Comparison of ENCODE assay signal across 8 cellular contexts in the genomic region with DNA sequence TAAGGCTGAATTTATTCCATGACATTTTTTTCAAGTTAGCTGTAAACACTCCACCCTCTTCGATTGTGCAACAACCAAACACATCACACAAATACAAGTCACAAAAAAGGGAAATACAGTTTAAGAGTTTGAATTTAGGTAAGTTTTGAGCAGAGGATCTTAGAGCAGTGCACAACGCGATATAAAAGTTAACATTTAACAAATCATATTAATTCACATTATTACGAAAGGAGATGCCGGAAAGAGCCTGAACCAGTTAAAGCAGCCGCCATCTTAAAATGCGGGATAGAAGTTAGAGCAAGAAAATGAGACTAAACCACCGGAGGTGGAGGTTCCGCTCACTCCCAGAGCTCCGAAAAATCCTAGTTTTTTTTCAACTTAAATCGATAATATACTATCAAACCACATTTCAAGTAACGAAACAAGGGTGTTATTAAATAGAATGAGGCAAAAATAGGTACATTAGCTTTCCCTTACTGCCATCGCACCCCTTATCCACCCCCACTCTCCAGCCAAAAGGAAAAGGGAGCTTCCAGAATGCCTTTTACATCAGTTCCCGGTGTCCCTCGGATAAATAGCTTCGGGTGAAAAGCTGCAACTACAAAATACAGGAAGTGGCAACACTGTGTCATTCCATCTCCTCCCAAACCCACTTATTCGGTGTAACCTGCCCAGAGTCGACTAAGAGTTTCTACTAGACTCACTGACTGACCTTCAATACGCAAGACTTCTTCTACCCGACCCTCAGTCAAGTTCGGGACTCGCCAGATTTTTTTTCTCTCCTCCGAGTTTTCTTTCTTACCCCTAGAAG. TPM values are rescaled to one million over a fixed set of nuclear protein-coding genes. Genes with fewer than 3 reads are reported as not detected.
DNase-seq lines count a peak whose midpoint lies in the region; ATAC-seq and TF ChIP-seq lines count a peak whose summit lies in the region.

No MANE protein-coding gene starts in this region.

- no peak overlapping the region for H4K12ac ChIP-seq in trophoblast cell (ENCODE audit: low read depth, low read length)

- H2BK5ac ChIP-seq in trophoblast cell (ENCODE audit: low read depth, low read length, poor library complexity): peak overlapping the region; percentile 87

- peak overlapping the region; percentile 83 for H4K8ac ChIP-seq in trophoblast cell (ENCODE audit: low read depth, low read length)

- WGBS in gastroesophageal sphincter (ENCODE audit: low coverage in 1 of 2), 2 donors: 0 to 1% methylated on average over 20 to 23 of the region's 23 CpGs
- no CpG with 5 or more reads among the region's 23 CpGs for WGBS in trophoblast cell (ENCODE audit: extremely low coverage, insufficient coverage, insufficient read length)

- H4K91ac ChIP-seq in trophoblast cell (ENCODE audit: low read depth, low read length): peak overlapping the region; percentile 19

- peak overlapping the region; percentile 99 for H3K27ac ChIP-seq in gastroesophageal sphincter
- peak overlapping the region; percentile 99 for H3K27ac ChIP-seq in trophoblast cell (ENCODE audit: low read depth, low read length)

- no peak for TF ChIP-seq EP300 in gastroesophageal sphincter (IDR thresholded peaks at IDR 0.05)

- H3K9me3 Mint-ChIP-seq in activated T-helper 1 cell treated with anti-CD3 and anti-CD28 coated beads, Interleukin-12 subunit alpha, Interleukin-12 subunit beta, Interleukin-2, Interleukin-4 antibody, amounts not matched to agents 30 ng/mL and 10 ng/mL and 1 ng/mL, durations not matched to agents 14 hours and 24 hours and 36 hours: no peaks in the 10 kb centered on the region

- H3K9me3 ChIP-seq in gastroesophageal sphincter: no peaks in the 10 kb centered on the region
- no peaks in the 10 kb centered on the region for H3K9me3 ChIP-seq in trophoblast cell (ENCODE audit: insufficient read depth, low read depth, low read length)

- peak in 1 of 2 donors; percentile 13 for TF ChIP-seq POLR2A in gastroesophageal sphincter (IDR thresholded peaks at IDR 0.05)

- peaks cover 25% of the 10 kb centered on the region for H3K79me1 ChIP-seq in trophoblast cell (ENCODE audit: low read length)

- H3K36me3 Mint-ChIP-seq in activated T-helper 1 cell treated with anti-CD3 and anti-CD28 coated beads, Interleukin-12 subunit alpha, Interleukin-12 subunit beta, Interleukin-2, Interleukin-4 antibody, amounts not matched to agents 30 ng/mL and 10 ng/mL and 1 ng/mL, durations not matched to agents 14 hours and 24 hours and 36 hours (ENCODE audit: low read depth): peaks cover 22% of the 10 kb centered on the region

- no peak overlapping the region for H3K23ac ChIP-seq in trophoblast cell (ENCODE audit: low read length)

- peak overlapping the region; percentile 100 for H3K9ac ChIP-seq in trophoblast cell (ENCODE audit: low read length)

- H2BK12ac ChIP-seq in trophoblast cell (ENCODE audit: low read length): no peak overlapping the region

- peaks cover 25 to 53% (median 32%) of the 10 kb centered on the region in 3 donors for H3K4me1 ChIP-seq in gastroesophageal sphincter
- peaks cover 0 to 4% of the 10 kb centered on the region in 2 experiments for H3K4me1 ChIP-seq in trophoblast cell (ENCODE audit: control insufficient read depth in 1 of 2, insufficient read depth in 2 of 2, low read length in 2 of 2)

- H2BK120ac ChIP-seq in trophoblast cell (ENCODE audit: insufficient read depth, low read length, poor library complexity): no peak overlapping the region

- H3K27me3 ChIP-seq in gastroesophageal sphincter (no peaks in the 10 kb centered on the region), trophoblast cell (ENCODE audit: insufficient read depth, low read length) (no peaks in the 10 kb centered on the region)

- DNase-seq in AG10803 (ENCODE audit: low read depth) (peak; percentile 78), NCI-H69 (lab: John Stamatoyannopoulos, UW) (peak; percentile 64), trophoblast cell (peak; percentile 62 to 83)
- peak; percentile 17 for DNase-seq in activated T-helper 1 cell treated with anti-CD3 and anti-CD28 coated beads, Interleukin-12 subunit alpha, Interleukin-12 subunit beta, Interleukin-2, Interleukin-4 antibody, amounts not matched to agents 30 ng/mL and 10 ng/mL and 1 ng/mL, durations not matched to agents 14 hours and 24 hours and 36 hours (ENCODE audit: low spot score)

- H3K36me3 ChIP-seq in gastroesophageal sphincter: no peaks in the 10 kb centered on the region
- no peaks in the 10 kb centered on the region for H3K36me3 ChIP-seq in trophoblast cell (ENCODE audit: control insufficient read depth in 1 of 2, insufficient read depth in 2 of 2, low read length in 2 of 2)

- no peak overlapping the region for H2AFZ ChIP-seq in trophoblast cell (ENCODE audit: insufficient read depth, low read length, poor library complexity)

- peak overlapping the region; percentile 51 for H3K18ac ChIP-seq in trophoblast cell (ENCODE audit: low read length)

- peak overlapping the region; percentile 46 for H3K4me2 ChIP-seq in trophoblast cell (ENCODE audit: low read length)

- H3K4me3 Mint-ChIP-seq in activated T-helper 1 cell treated with anti-CD3 and anti-CD28 coated beads, Interleukin-12 subunit alpha, Interleukin-12 subunit beta, Interleukin-2, Interleukin-4 antibody, amounts not matched to agents 30 ng/mL and 10 ng/mL and 1 ng/mL, durations not matched to agents 14 hours and 24 hours and 36 hours: no peak overlapping the region

- H3K27me3 Mint-ChIP-seq in activated T-helper 1 cell treated with anti-CD3 and anti-CD28 coated beads, Interleukin-12 subunit alpha, Interleukin-12 subunit beta, Interleukin-2, Interleukin-4 antibody, amounts not matched to agents 30 ng/mL and 10 ng/mL and 1 ng/mL, durations not matched to agents 14 hours and 24 hours and 36 hours (ENCODE audit: insufficient read depth): no peaks in the 10 kb centered on the region

- H3K4me1 Mint-ChIP-seq in activated T-helper 1 cell treated with anti-CD3 and anti-CD28 coated beads, Interleukin-12 subunit alpha, Interleukin-12 subunit beta, Interleukin-2, Interleukin-4 antibody, amounts not matched to agents 30 ng/mL and 10 ng/mL and 1 ng/mL, durations not matched to agents 14 hours and 24 hours and 36 hours (ENCODE audit: low read depth): peaks cover 50% of the 10 kb centered on the region

- H2AK5ac ChIP-seq in trophoblast cell (ENCODE audit: low read length): peak overlapping the region; percentile 9

- ATAC-seq in gastroesophageal sphincter: no peak
- no peak for ATAC-seq in GM19324 (IDR thresholded peaks at IDR 0.05; ENCODE audit: low FRiP score, unreplicated experiment)
- ATAC-seq in GM18517 (IDR thresholded peaks at IDR 0.05; ENCODE audit: unreplicated experiment): no peak

- H3K4me3 ChIP-seq in AG10803 (ENCODE audit: low read length): peak overlapping the region; percentile 91
- peak overlapping the region; percentile 100 for H3K4me3 ChIP-seq in GM08714 (ENCODE audit: low read length)
- peak overlapping the region; percentile 81 to 83 for H3K4me3 ChIP-seq in gastroesophageal sphincter
- H3K4me3 ChIP-seq in trophoblast cell (ENCODE audit: low read depth, low read length): peak overlapping the region; percentile 92

- intact Hi-C loops in activated T-helper 1 cell treated with anti-CD3 and anti-CD28 coated beads, Interleukin-12 subunit alpha, Interleukin-12 subunit beta, Interleukin-2, Interleukin-4 antibody, amounts not matched to agents 30 ng/mL and 10 ng/mL and 1 ng/mL, durations not matched to agents 14 hours and 24 hours and 36 hours (cut with micrococcal nuclease): loop anchor here (1.0 to 5.0 kb wide), 10 partner anchors 8 to 1478 kb away; a partner anchor contains a TSS

- peak overlapping the region; percentile 39 for H3K14ac ChIP-seq in trophoblast cell (ENCODE audit: low read length)

- H3K27ac Mint-ChIP-seq in activated T-helper 1 cell treated with anti-CD3 and anti-CD28 coated beads, Interleukin-12 subunit alpha, Interleukin-12 subunit beta, Interleukin-2, Interleukin-4 antibody, amounts not matched to agents 30 ng/mL and 10 ng/mL and 1 ng/mL, durations not matched to agents 14 hours and 24 hours and 36 hours: no peak overlapping the region

- peaks cover 20% of the 10 kb centered on the region for H3K79me2 ChIP-seq in trophoblast cell (ENCODE audit: control insufficient read depth, insufficient read depth, low read length, poor library complexity)

- H3K4ac ChIP-seq in trophoblast cell (ENCODE audit: low read depth, low read length): peak overlapping the region; percentile 93

- no peak for TF ChIP-seq CTCF in AG10803 (conservative IDR thresholded peaks at IDR 0.05; ENCODE audit: low read length)
- peak in 1 of 4 experiments; percentile 3 for TF ChIP-seq CTCF in gastroesophageal sphincter (IDR thresholded peaks at IDR 0.05)

RNA-seq across cellular contexts. Expression of a gene that starts 1.9 kb away (rescaled TPM):
- total RNA-seq in activated T-helper 1 cell treated with anti-CD3 and anti-CD28 coated beads, Interleukin-12 subunit alpha, Interleukin-12 subunit beta, Interleukin-2, Interleukin-4 antibody, amounts not matched to agents 30 ng/mL and 10 ng/mL and 1 ng/mL, durations not matched to agents 14 hours and 24 hours and 36 hours: 480 and 507 TPM in 2 replicates
- 100 to 1,000 TPM; 345 to 432 (median 402) TPM for total RNA-seq in gastroesophageal sphincter
- polyA plus RNA-seq in trophoblast cell (2013): 864 and 871 TPM in 2 replicates

RNA-seq across cellular contexts. Expression of a gene that starts 43.3 kb away (rescaled TPM):
- 41.2 and 50.7 TPM in 2 replicates for total RNA-seq in activated T-helper 1 cell treated with anti-CD3 and anti-CD28 coated beads, Interleukin-12 subunit alpha, Interleukin-12 subunit beta, Interleukin-2, Interleukin-4 antibody, amounts not matched to agents 30 ng/mL and 10 ng/mL and 1 ng/mL, durations not matched to agents 14 hours and 24 hours and 36 hours
- total RNA-seq in gastroesophageal sphincter: 10 to 100 TPM in 3 of 4 donors, 1 to 10 TPM in 1; 6.7 to 22.2 (median 12.9) TPM
- 39.6 and 40.0 TPM in 2 replicates for polyA plus RNA-seq in trophoblast cell (2013)

Comparison
In these comparisons a context has a peak if more than half of its experiments do, and no peak if none do; other contexts are left out.
1. DNase-seq: peak in every context shown above with its lines; median percentile 78 in AG10803; 72 in trophoblast cell; 64 in NCI-H69; 17 in activated T-helper 1 cell treated with anti-CD3 and anti-CD28 coated beads, Interleukin-12 subunit alpha, Interleukin-12 subunit beta, Interleukin-2, Interleukin-4 antibody, amounts not matched to agents 30 ng/mL and 10 ng/mL and 1 ng/mL, durations not matched to agents 14 hours and 24 hours and 36 hours.